Comparison of ENCODE assay signal across 21 cellular contexts in genomic region chr2:103860016-103860415, GRCh38.
"Had no signal": no experiment of that assay in that cellular context is flagged by ENCODE, and none has a peak within 500 bp of the region (broad histone marks: within the 10 kb centered on the region; RNA-seq: fewer than 3 reads in every experiment).

No MANE protein-coding gene starts in this region.

- H3K36me3 ChIP-seq: brain microvascular endothelial cell, left ventricle myocardium inferior, prostate gland, right lobe of liver, spleen, tibial artery, uterus had no signal

- H3K4me3 ChIP-seq: hepatocyte, left ventricle myocardium inferior, prostate gland, right lobe of liver, spleen, tibial artery, uterus had no signal

- DNase-seq: activated CD4-positive, alpha-beta T cell treated with anti-CD3 and anti-CD28 coated beads for 1 hour; activated CD4-positive, alpha-beta T cell treated with anti-CD3 and anti-CD28 coated beads, Interleukin-2, amount 50 U/mL, for 48 hours; activated CD8-positive, alpha-beta memory T cell treated with anti-CD3 and anti-CD28 coated beads, Interleukin-2, amount 10 ng/mL, durations not matched to agents 7 days and 5 days; activated gamma-delta T cell; activated T-cell treated with anti-CD3 and anti-CD28 coated beads, Interleukin-2, amount 50 U/mL, for 24 hours; amygdala; brain microvascular endothelial cell; cerebellar nuclear complex; erythroblast; kidney; left ventricle myocardium inferior; natural killer cell; nucleus accumbens; right lobe of liver; spleen; stimulated activated CD4-positive, alpha-beta T cell treated with anti-CD3 and anti-CD28 coated beads, Interleukin-1b, Interleukin-23, amount 100 ng/mL, for 48 hours; tibial artery; uterus had no signal

- H3K79me2 ChIP-seq: hepatocyte had no signal

- H3K27me3 ChIP-seq: brain microvascular endothelial cell, hepatocyte, right lobe of liver, spleen, tibial artery, uterus had no signal

- H3K4me1 ChIP-seq: left ventricle myocardium inferior, prostate gland, right lobe of liver, spleen, tibial artery, uterus had no signal

- H3K4me2 ChIP-seq: hepatocyte had no signal

- H3K27ac ChIP-seq: brain microvascular endothelial cell, hepatocyte, left ventricle myocardium inferior, prostate gland, right lobe of liver, spleen, tibial artery, uterus had no signal

- H2AFZ ChIP-seq: hepatocyte had no signal

- H3K9me3 ChIP-seq: left ventricle myocardium inferior, prostate gland, right lobe of liver, tibial artery, uterus had no signal

- ATAC-seq: activated CD8-positive, alpha-beta memory T cell treated with anti-CD3 and anti-CD28 coated beads, Interleukin-2, amount 10 ng/mL, durations not matched to agents 7 days and 5 days; natural killer cell; right lobe of liver; stimulated activated memory B cell treated with anti-CD40 and anti-IgM and Interleukin-4, amounts not matched to agents 10 μg/mL and 1 μg/mL and 100 μg/mL, for 72 hours had no signal
